8 cellular contexts compared by ENCODE assay signal in genomic region chr3:141498592-141499223, GRCh38. TPM values are rescaled to one million over a fixed set of nuclear protein-coding genes. Genes with fewer than 3 reads are reported as not detected.
A peak's percentile ranks its signal among the peaks of the same experiment; 100 is the strongest.
DNase-seq lines count a peak whose midpoint lies in the region; ATAC-seq and TF ChIP-seq lines count a peak whose summit lies in the region.

No MANE protein-coding gene starts in this region.

- no peaks in the 10 kb centered on the region for H3K27me3 ChIP-seq in upper lobe of left lung

- H3K9me3 ChIP-seq in upper lobe of left lung = no peaks in the 10 kb centered on the region

- H3K9me3 Mint-ChIP-seq in activated T-cell treated with anti-CD3 and anti-CD28 coated beads, Interleukin-2, amount 50 U/mL, for 72 hours = no peaks in the 10 kb centered on the region

- WGBS in upper lobe of left lung, 2 donors = 54 to 70% methylated on average over 6 of the region's 6 CpGs

- peak overlapping the region; percentile 75 to 76 for H3K4me3 Mint-ChIP-seq in activated T-cell treated with anti-CD3 and anti-CD28 coated beads, Interleukin-2, amount 50 U/mL, for 72 hours

- peak in 3 of 4 donors; percentile 18 to 85 (median 51) for TF ChIP-seq EP300 in upper lobe of left lung (IDR thresholded peaks at IDR 0.05)

- TF ChIP-seq POLR2A in upper lobe of left lung (IDR thresholded peaks at IDR 0.05) = no peak

- peak; percentile 82 for ATAC-seq in GM18499 (IDR thresholded peaks at IDR 0.05; ENCODE audit: insufficient read depth, unreplicated experiment)
- peak; percentile 98 for ATAC-seq in HG02678 (IDR thresholded peaks at IDR 0.05; ENCODE audit: unreplicated experiment)
- ATAC-seq in activated T-cell treated with anti-CD3 and anti-CD28 coated beads, Interleukin-2, amount 50 U/mL, for 72 hours (replicated peaks in 1 of 2) = peak; percentile 79 to 86
- peak; percentile 83 to 90 for ATAC-seq in upper lobe of left lung (ENCODE audit: low FRiP score in 2 of 2)
- ATAC-seq in omental fat pad (ENCODE audit: low FRiP score) = no peak

- H3K4me1 ChIP-seq in upper lobe of left lung = peaks cover 10 to 23% (median 16%) of the 10 kb centered on the region in 4 donors

- no peaks in the 10 kb centered on the region for H3K27me3 Mint-ChIP-seq in activated T-cell treated with anti-CD3 and anti-CD28 coated beads, Interleukin-2, amount 50 U/mL, for 72 hours (ENCODE audit: low read depth)

- H3K4me3 ChIP-seq in upper lobe of left lung = peak overlapping the region in 2 of 4 donors; percentile 0 to 3

- H3K36me3 ChIP-seq in upper lobe of left lung = no peaks in the 10 kb centered on the region

- peak overlapping the region; percentile 98 for H3K27ac Mint-ChIP-seq in activated T-cell treated with anti-CD3 and anti-CD28 coated beads, Interleukin-2, amount 50 U/mL, for 72 hours

- peak overlapping the region; percentile 57 to 80 (median 68) for H3K27ac ChIP-seq in upper lobe of left lung

- H3K4me1 Mint-ChIP-seq in activated T-cell treated with anti-CD3 and anti-CD28 coated beads, Interleukin-2, amount 50 U/mL, for 72 hours (ENCODE audit: low read depth) = peaks cover 69% of the 10 kb centered on the region

- DNase-seq in NOMO-1 treated with dmso at 0.1 percent for 144 hours (lab: John Stamatoyannopoulos, UW; ENCODE audit: unreplicated experiment) (peak; percentile 98), mucosa of gallbladder (ENCODE audit: low spot score) (peak; percentile 77), upper lobe of left lung (peak in 1 of 2 donors; percentile 79), SHP77 treated with DMSO at 0.1 percent for 48 hours (lab: John Stamatoyannopoulos, UW) (no peak), omental fat pad (ENCODE audit: low spot score) (no peak)
- peak; percentile 87 for DNase-seq in activated T-cell treated with anti-CD3 and anti-CD28 coated beads, Interleukin-2, amount 50 U/mL, for 72 hours

- TF ChIP-seq CTCF in upper lobe of left lung (IDR thresholded peaks at IDR 0.05) (no peak), omental fat pad (IDR thresholded peaks at IDR 0.05) (no peak)

- H3K36me3 Mint-ChIP-seq in activated T-cell treated with anti-CD3 and anti-CD28 coated beads, Interleukin-2, amount 50 U/mL, for 72 hours (ENCODE audit: insufficient read depth in 2 of 2) = peaks cover 6 to 19% of the 10 kb centered on the region in 2 donors

RNA-seq across cellular contexts. Expression of gene RASA2, which starts 11.9 kb away (rescaled TPM):
- total RNA-seq in activated T-cell treated with anti-CD3 and anti-CD28 coated beads, Interleukin-2, amount 50 U/mL, for 72 hours = 10 to 100 TPM; 34.4 to 37.3 TPM
- total RNA-seq in mucosa of gallbladder = 10.0 TPM
- 10 to 100 TPM; 11.7 to 41.5 (median 21.3) TPM for total RNA-seq in upper lobe of left lung
- total RNA-seq in omental fat pad = 10 to 100 TPM; 16.4 to 19.8 (median 18.0) TPM

Comparison
In these comparisons a context has a peak if more than half of its experiments do, and no peak if none do; other contexts are left out.
1. DNase-seq: peak in NOMO-1 treated with dmso at 0.1 percent for 144 hours (single experiment), activated T-cell treated with anti-CD3 and anti-CD28 coated beads, Interleukin-2, amount 50 U/mL, for 72 hours (2 of 2) and mucosa of gallbladder (single experiment); none in SHP77 treated with DMSO at 0.1 percent for 48 hours (single experiment) and omental fat pad (single experiment).